Comparison of ENCODE assay signal across 9 cellular contexts in genomic region chr2:196268022-196268421, GRCh38.
DNase-seq lines count a peak whose midpoint lies in the region; ATAC-seq, FAIRE-seq and TF ChIP-seq lines count a peak whose summit lies in the region.
"Had no signal": no experiment of that assay in that cellular context is flagged by ENCODE, and none has a peak within 500 bp of the region (broad histone marks: within the 10 kb centered on the region; RNA-seq: fewer than 3 reads in every experiment).

No MANE protein-coding gene starts in this region.

- no peak overlapping the region for H2AFZ ChIP-seq in SK-N-SH (ENCODE audit: low read depth)

- no peaks in the 10 kb centered on the region for H3K36me3 Mint-ChIP-seq in T-helper 2 cell treated with Interferon-gamma antibody and Interleukin-4, amounts not matched to agents 5 μg/mL and 100 μg/mL, for 36 hours (ENCODE audit: low read depth)

- peak overlapping the region; percentile 75 for H3K4me3 Mint-ChIP-seq in T-helper 2 cell treated with Interferon-gamma antibody and Interleukin-4, amounts not matched to agents 5 μg/mL and 100 μg/mL, for 36 hours

- H3K27ac Mint-ChIP-seq in T-helper 2 cell treated with Interferon-gamma antibody and Interleukin-4, amounts not matched to agents 5 μg/mL and 100 μg/mL, for 36 hours = peak overlapping the region; percentile 75

- H3K79me2 ChIP-seq in SK-N-SH (ENCODE audit: insufficient read depth) = peaks cover 65% of the 10 kb centered on the region

- intact Hi-C loops in esophagus squamous epithelium (cut with DNase I) = no loop called here
- intact Hi-C loops in spleen (cut with DNase I; ENCODE audit: low total_unique reads) = no loop called here

- peak overlapping the region; percentile 47; the same call in 1 of the 2 replicates for H3K9ac ChIP-seq in SK-N-SH

- H3K27me3 ChIP-seq in SK-N-SH (ENCODE audit: insufficient read depth) (no peaks in the 10 kb centered on the region), esophagus squamous epithelium (no peaks in the 10 kb centered on the region), spleen (replicated peaks in 1 of 7) (no peaks in the 10 kb centered on the region)

- H4K20me1 ChIP-seq in SK-N-SH (ENCODE audit: insufficient read depth) = no peaks in the 10 kb centered on the region

- no peak for DNase-seq in T-helper 2 cell treated with Interferon-gamma antibody and Interleukin-4, amounts not matched to agents 5 μg/mL and 100 μg/mL, for 36 hours (ENCODE audit: low spot score)
- DNase-seq in T-helper 2 cell (no peak), SK-N-SH (no peak), esophagus squamous epithelium (lab: John Stamatoyannopoulos, UW) (no peak), spleen (no peak), urothelium cell line (ENCODE audit: low spot score) (no peak)
- DNase-seq in stimulated activated CD4-positive, alpha-beta T cell treated with anti-CD3 and anti-CD28 coated beads, Interleukin-4, amount 100 ng/mL, for 4 hours = no peak

- H3K27ac ChIP-seq in SK-N-SH (ENCODE audit: low read depth in 2 of 2, low read length in 1 of 2) (peak overlapping the region; percentile 40 to 99), esophagus squamous epithelium (peak overlapping the region; percentile 5 to 75 (median 67)), spleen (peak overlapping the region; percentile 78 to 90 (median 87))

- TF ChIP-seq EP300 in SK-N-SH (IDR thresholded peaks at IDR 0.05; ENCODE audit: borderline replicate concordance in 1 of 2, low read depth in 1 of 2, low read length in 1 of 2) = no peak

- H3K9me3 Mint-ChIP-seq in T-helper 2 cell treated with Interferon-gamma antibody and Interleukin-4, amounts not matched to agents 5 μg/mL and 100 μg/mL, for 36 hours = no peaks in the 10 kb centered on the region

- H3K4me3 ChIP-seq in SK-N-SH (ENCODE audit: low read depth in 2 of 2, low read length in 1 of 2) (no peak overlapping the region), esophagus squamous epithelium (no peak overlapping the region), spleen (peak overlapping the region in 1 of 8 donors; percentile 48)

- TF ChIP-seq CTCF in SK-N-SH (IDR thresholded peaks at IDR 0.05) (no peak), esophagus squamous epithelium (IDR thresholded peaks at IDR 0.05) (no peak), spleen (IDR thresholded peaks at IDR 0.05 in 8 of 11, conservative IDR thresholded peaks at IDR 0.05 in 3 of 11) (no peak)

- H3K4me1 Mint-ChIP-seq in T-helper 2 cell treated with Interferon-gamma antibody and Interleukin-4, amounts not matched to agents 5 μg/mL and 100 μg/mL, for 36 hours (ENCODE audit: low read depth) = peaks cover 48% of the 10 kb centered on the region

- WGBS in SK-N-SH (ENCODE audit: low lambda C conversion rate) = 54% methylated on average over 1 of the region's 1 CpG
- 44 to 50% methylated on average over 1 of the region's 1 CpG for WGBS in esophagus squamous epithelium, 2 donors
- WGBS in spleen, 5 donors = 0 to 12% (median 5%) methylated on average over 1 of the region's 1 CpG

- ATAC-seq in HG03045 (IDR thresholded peaks at IDR 0.05; ENCODE audit: unreplicated experiment) = no peak

- H3K27me3 Mint-ChIP-seq in T-helper 2 cell treated with Interferon-gamma antibody and Interleukin-4, amounts not matched to agents 5 μg/mL and 100 μg/mL, for 36 hours (ENCODE audit: low read depth) = no peaks in the 10 kb centered on the region

- POLR2A ChIA-PET in SK-N-SH (lab: Yijun Ruan, JAX) = no interaction called here

- TF ChIP-seq POLR2A in esophagus squamous epithelium (IDR thresholded peaks at IDR 0.05) (no peak), spleen (IDR thresholded peaks at IDR 0.05) (no peak)

- peak overlapping the region; percentile 29; the same call in 1 of the 2 replicates for H3K4me2 ChIP-seq in SK-N-SH

- peaks cover 11 to 41% of the 10 kb centered on the region in 2 experiments for H3K4me1 ChIP-seq in SK-N-SH (ENCODE audit: control insufficient read depth in 1 of 2, insufficient read depth in 2 of 2, low read depth in 1 of 2, low read length in 1 of 2)
- H3K4me1 ChIP-seq in esophagus squamous epithelium = peaks cover 13 to 52% (median 16%) of the 10 kb centered on the region in 3 donors
- H3K4me1 ChIP-seq in spleen = peaks cover 31 to 82% (median 59%) of the 10 kb centered on the region in 6 donors

- no peak for TF ChIP-seq RAD21 in SK-N-SH (IDR thresholded peaks at IDR 0.05; ENCODE audit: low read length)

- no peak for FAIRE-seq in urothelium cell line (lab: Jason Lieb, UNC)
- FAIRE-seq: A204.1 had no signal

- CTCF ChIA-PET in SK-N-SH (lab: Yijun Ruan, JAX) = interaction anchor here (0.6 to 1.6 kb wide), 2 partner anchors 9 to 30 kb away, joined by 3 to 8 read pairs; no protein-coding TSS in a partner anchor

- H3K9me3 ChIP-seq in SK-N-SH (no peaks in the 10 kb centered on the region), esophagus squamous epithelium (no peaks in the 10 kb centered on the region), spleen (no peaks in the 10 kb centered on the region)

- peaks cover 63% of the 10 kb centered on the region for H3F3A ChIP-seq in SK-N-SH (replicated peaks; ENCODE audit: insufficient read depth)

- H3K9me2 ChIP-seq in SK-N-SH = no peaks in the 10 kb centered on the region

- H3K36me3 ChIP-seq in SK-N-SH (replicated peaks in 1 of 2; ENCODE audit: control insufficient read depth in 1 of 2, insufficient read depth in 2 of 2, low read length in 1 of 2) (peaks cover 2 to 70% of the 10 kb centered on the region in 2 experiments), esophagus squamous epithelium (peaks cover 0 to 5% (median 0%) of the 10 kb centered on the region in 3 donors), spleen (peaks cover 0 to 9% (median 0%) of the 10 kb centered on the region in 6 donors)

TF ChIP-seq in SK-N-SH, 30 proteins besides CTCF, POLR2A, EP300 and RAD21 (continues in another document):
- TF ChIP-seq CHD2 (IDR thresholded peaks at IDR 0.05; ENCODE audit: low read length, partially characterized antibody) (no peak), TEAD4 (IDR thresholded peaks at IDR 0.05; ENCODE audit: borderline replicate concordance, insufficient read depth) (no peak), RFX5 (IDR thresholded peaks at IDR 0.05; ENCODE audit: low read length) (no peak), SIN3A (IDR thresholded peaks at IDR 0.05; ENCODE audit: borderline replicate concordance, low read depth, low read length) (no peak), FOSL2 (IDR thresholded peaks at IDR 0.05; ENCODE audit: borderline replicate concordance, low read depth) (no peak), NFIC (IDR thresholded peaks at IDR 0.05; ENCODE audit: borderline replicate concordance) (no peak), YY1 (IDR thresholded peaks at IDR 0.05; ENCODE audit: low read depth) (no peak), TAF1 (IDR thresholded peaks at IDR 0.05; ENCODE audit: borderline replicate concordance, low read depth, low read length) (no peak), ZBTB33 (IDR thresholded peaks at IDR 0.05; ENCODE audit: borderline replicate concordance, low read depth) (no peak), IRF3 (IDR thresholded peaks at IDR 0.05; ENCODE audit: low read depth, low read length) (no peak), ELF1 (IDR thresholded peaks at IDR 0.05) (no peak), REST (IDR thresholded peaks at IDR 0.05; ENCODE audit: low read depth, low read length) (no peak)
